ENCODE assay signal across 11 cellular contexts in genomic region chr19:4506449-4507149, GRCh38. TPM values are rescaled to one million over a fixed set of nuclear protein-coding genes. Genes with fewer than 3 reads are reported as not detected.
DNase-seq lines count a peak whose midpoint lies in the region; ATAC-seq, FAIRE-seq and TF ChIP-seq lines count a peak whose summit lies in the region.
"Had no signal": no experiment of that assay in that cellular context is flagged by ENCODE, and none has a peak within 500 bp of the region (broad histone marks: within the 10 kb centered on the region; RNA-seq: fewer than 3 reads in every experiment).

No MANE protein-coding gene starts in this region.

- H2AFZ ChIP-seq in fibroblast of lung (ENCODE audit: low read length), result no peak overlapping the region

- H3K9me3 ChIP-seq in left ventricle myocardium inferior (replicated peaks) (no peaks in the 10 kb centered on the region), SJSA1 (replicated peaks) (no peaks in the 10 kb centered on the region), fibroblast of lung (ENCODE audit: control insufficient read depth, insufficient read depth, low read depth, low read length) (no peaks in the 10 kb centered on the region)

- H3K36me3 ChIP-seq in left ventricle myocardium inferior (peaks cover 66% of the 10 kb centered on the region), SJSA1 (peaks cover 40% of the 10 kb centered on the region), fibroblast of lung (ENCODE audit: control insufficient read depth, insufficient read depth, low read length) (peaks cover 8% of the 10 kb centered on the region)

- H3K27ac ChIP-seq in left ventricle myocardium inferior (replicated peaks), result peak overlapping the region; percentile 23
- peak overlapping the region; percentile 35; the same call in 1 of the 2 replicates for H3K27ac ChIP-seq in SJSA1
- no peak overlapping the region for H3K27ac ChIP-seq in fibroblast of lung (ENCODE audit: insufficient read depth, low read length)

- no peaks in the 10 kb centered on the region for H3K79me2 ChIP-seq in fibroblast of lung (ENCODE audit: control insufficient read depth, insufficient read depth, low read length)

- H3K27me3 ChIP-seq in left ventricle myocardium inferior (ENCODE audit: low read depth), result no peaks in the 10 kb centered on the region
- no peaks in the 10 kb centered on the region for H3K27me3 ChIP-seq in SJSA1 (replicated peaks)
- no peaks in the 10 kb centered on the region for H3K27me3 ChIP-seq in fibroblast of lung (ENCODE audit: control insufficient read depth, insufficient read depth, low read length)

- DNase-seq in left ventricle myocardium inferior (no peak), cardiac septum (ENCODE audit: low spot score) (no peak), SJSA1 (ENCODE audit: low read depth in 1 of 2, low spot score in 2 of 2) (peak; percentile 62 to 74), fibroblast of lung (ENCODE audit: low read depth in 2 of 2) (peak; percentile 44 to 72), urothelium cell line (ENCODE audit: low spot score) (peak; percentile 40), NCI-H146 treated with DMSO at 0.1 percent for 48 hours (lab: John Stamatoyannopoulos, UW; ENCODE audit: unreplicated experiment) (no peak)
- DNase-seq: NCI-H1105; RPMI8226; stimulated activated CD4-positive, alpha-beta T cell treated with anti-CD3 and anti-CD28 coated beads, Interleukin-4, amount 100 ng/mL, for 4 hours had no signal

- ATAC-seq in HG03196 (IDR thresholded peaks at IDR 0.05; ENCODE audit: unreplicated experiment) (no peak), HG03280 (IDR thresholded peaks at IDR 0.05; ENCODE audit: unreplicated experiment) (no peak)

- H4K20me1 ChIP-seq in fibroblast of lung (ENCODE audit: control insufficient read depth, extremely low read depth, insufficient read depth, low read length), result no peaks in the 10 kb centered on the region

- TF ChIP-seq CTCF in left ventricle myocardium inferior (IDR thresholded peaks at IDR 0.05; ENCODE audit: borderline replicate concordance) (no peak), fibroblast of lung (conservative IDR thresholded peaks at IDR 0.05 in 1 of 2, IDR thresholded peaks at IDR 0.05 in 1 of 2; ENCODE audit: low read depth in 1 of 2, low read length in 2 of 2) (no peak)

- no peak for FAIRE-seq in urothelium cell line (lab: Jason Lieb, UNC)

- H3K4me3 ChIP-seq in left ventricle myocardium inferior (no peak overlapping the region), SJSA1 (no peak overlapping the region), fibroblast of lung (replicated peaks in 1 of 4; ENCODE audit: control extremely low read depth in 1 of 4, insufficient read depth in 1 of 4, low read depth in 3 of 4, low read length in 4 of 4) (no peak overlapping the region)

- H3K4me1 ChIP-seq in left ventricle myocardium inferior, result peaks cover 53% of the 10 kb centered on the region
- peaks cover 15% of the 10 kb centered on the region for H3K4me1 ChIP-seq in SJSA1 (replicated peaks)
- H3K4me1 ChIP-seq in fibroblast of lung (ENCODE audit: control insufficient read depth, extremely low read depth, insufficient read depth, low read length), result peaks cover 5% of the 10 kb centered on the region

- no peak overlapping the region for H3K4me2 ChIP-seq in fibroblast of lung (ENCODE audit: extremely low read depth, insufficient read depth, low read length)

- H3K9ac ChIP-seq in fibroblast of lung (ENCODE audit: insufficient read depth, low read length), result no peak overlapping the region

- intact Hi-C loops in left ventricle myocardium inferior (cut with micrococcal nuclease), result no loop called here
- intact Hi-C loops in cardiac septum (cut with DNase I), result no loop called here

RNA-seq across cellular contexts. Expression of gene PLIN4, which starts 11.7 kb away (rescaled TPM):
- total RNA-seq in left ventricle myocardium inferior (162 TPM), cardiac septum (89.8 TPM), fibroblast of lung (2.6 and 5.3 TPM in 2 replicates)
- total RNA-seq in SJSA1 (2014; rRNA removed; shearing (Covaris generic)), result not detected in 2 replicates
- 0.05 and 0.07 TPM in 2 replicates for polyA plus RNA-seq in fibroblast of lung
- 0.25 and 0.30 TPM in 2 replicates for polyA plus RNA-seq in fibroblast of lung (2012)
- 0.04 and 0.67 TPM in 2 replicates for polyA minus RNA-seq in fibroblast of lung (ENCODE audit: low replicate concordance)

RNA-seq across cellular contexts. Expression of gene PLIN5, which starts 28.4 kb away (rescaled TPM):
- 73.5 TPM for total RNA-seq in left ventricle myocardium inferior
- total RNA-seq in cardiac septum, result 25.1 TPM
- not detected in 2 replicates for total RNA-seq in SJSA1 (2014; rRNA removed; shearing (Covaris generic))
- not detected in 2 replicates for total RNA-seq in fibroblast of lung
- polyA plus RNA-seq in fibroblast of lung, result not detected in 2 replicates
- not detected in 2 replicates for polyA plus RNA-seq in fibroblast of lung (2012)
- polyA minus RNA-seq in fibroblast of lung (ENCODE audit: low replicate concordance), result not detected in 2 replicates

RNA-seq across cellular contexts. Expression of gene LRG1, which starts 33.2 kb away (rescaled TPM):
- total RNA-seq in left ventricle myocardium inferior, result 0.41 TPM
- total RNA-seq in cardiac septum, result 0.43 TPM
- total RNA-seq in SJSA1 (2014; rRNA removed; shearing (Covaris generic)), result not detected in 2 replicates
- total RNA-seq in fibroblast of lung, result not detected in 2 replicates
- 0.10 TPM in 1 of 2 replicates, not detected in the other for polyA plus RNA-seq in fibroblast of lung
- polyA plus RNA-seq in fibroblast of lung (2012), result not detected in 2 replicates
- 0.07 TPM in 1 of 2 replicates, not detected in the other for polyA minus RNA-seq in fibroblast of lung (ENCODE audit: low replicate concordance)

RNA-seq across cellular contexts. Expression of gene HDGFL2, which starts 34.5 kb away (rescaled TPM):
- total RNA-seq in left ventricle myocardium inferior, result 22.8 TPM
- 28.4 TPM for total RNA-seq in cardiac septum
- total RNA-seq in SJSA1 (2014; rRNA removed; shearing (Covaris generic)), result 58.7 and 71.4 TPM in 2 replicates
- 47.8 and 51.2 TPM in 2 replicates for total RNA-seq in fibroblast of lung
- 19.5 and 23.6 TPM in 2 replicates for polyA plus RNA-seq in fibroblast of lung
- 48.1 and 64.8 TPM in 2 replicates for polyA plus RNA-seq in fibroblast of lung (2012)
- polyA minus RNA-seq in fibroblast of lung (ENCODE audit: low replicate concordance), result 13.0 and 17.5 TPM in 2 replicates

RNA-seq across cellular contexts. Expression of gene UBXN6, which starts 49.0 kb away (rescaled TPM):
- 113 TPM for total RNA-seq in left ventricle myocardium inferior
- total RNA-seq in cardiac septum, result 102 TPM
- total RNA-seq in SJSA1 (2014; rRNA removed; shearing (Covaris generic)), result 39.3 and 66.8 TPM in 2 replicates
- 98.9 and 114 TPM in 2 replicates for total RNA-seq in fibroblast of lung
- 49.1 and 53.3 TPM in 2 replicates for polyA plus RNA-seq in fibroblast of lung
- polyA plus RNA-seq in fibroblast of lung (2012), result 94.5 and 117 TPM in 2 replicates
- polyA minus RNA-seq in fibroblast of lung (ENCODE audit: low replicate concordance), result 61.1 and 64.1 TPM in 2 replicates

Comparison
In these comparisons a context has a peak if more than half of its experiments do, and no peak if none do; other contexts are left out.
1. DNase-seq: peak in SJSA1 (2 of 2), fibroblast of lung (2 of 2) and urothelium cell line (single experiment); none in left ventricle myocardium inferior (single experiment), cardiac septum (single experiment) and NCI-H146 treated with DMSO at 0.1 percent for 48 hours (single experiment).
2. RNA of gene PLIN4, which starts 11.7 kb away (total RNA-seq): 162 TPM in left ventricle myocardium inferior (single experiment) and 89.8 TPM in cardiac septum (single experiment); 2.6 to 5.3 TPM in fibroblast of lung and not detected in SJSA1; every median in the first group is over 10 times any median in the second.
3. RNA of gene PLIN5, which starts 28.4 kb away (total RNA-seq): 73.5 TPM in left ventricle myocardium inferior (single experiment) and 25.1 TPM in cardiac septum (single experiment); not detected in SJSA1 and not detected in fibroblast of lung; every median in the first group is over 10 times any median in the second.